ENCODE assay signal across 21 cellular contexts in genomic region chr12:107732365-107732764, GRCh38. TPM values are rescaled to one million over a fixed set of nuclear protein-coding genes. Genes with fewer than 3 reads are reported as not detected.
"Had no signal": no experiment of that assay in that cellular context is flagged by ENCODE, and none has a peak within 500 bp of the region (broad histone marks: within the 10 kb centered on the region; RNA-seq: fewer than 3 reads in every experiment).

No MANE protein-coding gene starts in this region.

- H3K9me3 Mint-ChIP-seq: activated naive CD4-positive, alpha-beta T cell treated with anti-CD3 and anti-CD28 coated beads, Interleukin-2, amount 50 U/mL, for 72 hours; central memory CD8-positive, alpha-beta T cell had no signal

- H3K27me3 ChIP-seq: body of pancreas, upper lobe of right lung had no signal

- DNase-seq: activated effector memory CD4-positive, alpha-beta T cell treated with anti-CD3 and anti-CD28 coated beads, Interleukin-2, amount 50 U/mL, for 16 hours; activated T-cell treated with anti-CD3 and anti-CD28 coated beads, Interleukin-2, amount 50 U/mL, for 1 hour; amniotic stem cell; body of pancreas; effector memory CD4-positive, alpha-beta T cell; left cardiac atrium; mucosa of descending colon; stimulated activated CD4-positive, alpha-beta T cell treated with anti-CD3 and anti-CD28 coated beads, Interleukin-2, amount 100 ng/mL, for 24 hours; stimulated activated naive CD4-positive, alpha-beta T cell treated with Interleukin-2 at 50 U/mL for 16 hours; T-helper 9 cell; upper lobe of right lung had no signal

- H3K27ac ChIP-seq: body of pancreas, upper lobe of right lung had no signal

- H3K27ac Mint-ChIP-seq: activated naive CD4-positive, alpha-beta T cell treated with anti-CD3 and anti-CD28 coated beads, Interleukin-2, amount 50 U/mL, for 72 hours had no signal

- ATAC-seq: activated naive CD4-positive, alpha-beta T cell treated with anti-CD3 and anti-CD28 coated beads, Interleukin-2, amount 50 U/mL, for 72 hours; body of pancreas; esophagus mucosa; left cardiac atrium; mucosa of descending colon; sciatic nerve; upper lobe of right lung had no signal

- H3K27me3 Mint-ChIP-seq: central memory CD8-positive, alpha-beta T cell had no signal

- H3K9me3 ChIP-seq: body of pancreas, mucosa of descending colon, upper lobe of right lung had no signal

- H3K4me3 ChIP-seq: body of pancreas, lung, mucosa of descending colon, upper lobe of right lung had no signal

- H3K4me3 Mint-ChIP-seq: central memory CD8-positive, alpha-beta T cell; nephron had no signal

- H3K4me1 Mint-ChIP-seq: nephron had no signal

- H3K4me1 ChIP-seq: body of pancreas, upper lobe of right lung had no signal

RNA-seq across cellular contexts. Expression of gene ASCL4, which starts 42.1 kb away (rescaled TPM):
- total RNA-seq: activated naive CD4-positive, alpha-beta T cell treated with anti-CD3 and anti-CD28 coated beads, Interleukin-2, amount 50 U/mL, for 72 hours; body of pancreas; esophagus mucosa; fibroblast of villous mesenchyme; lung; mucosa of descending colon; omental fat pad; pulmonary artery endothelial cell; sciatic nerve; temporal lobe; upper lobe of right lung had no signal
- polyA plus RNA-seq: lung had no signal
